9 cellular contexts compared by ENCODE assay signal in the genomic region with DNA sequence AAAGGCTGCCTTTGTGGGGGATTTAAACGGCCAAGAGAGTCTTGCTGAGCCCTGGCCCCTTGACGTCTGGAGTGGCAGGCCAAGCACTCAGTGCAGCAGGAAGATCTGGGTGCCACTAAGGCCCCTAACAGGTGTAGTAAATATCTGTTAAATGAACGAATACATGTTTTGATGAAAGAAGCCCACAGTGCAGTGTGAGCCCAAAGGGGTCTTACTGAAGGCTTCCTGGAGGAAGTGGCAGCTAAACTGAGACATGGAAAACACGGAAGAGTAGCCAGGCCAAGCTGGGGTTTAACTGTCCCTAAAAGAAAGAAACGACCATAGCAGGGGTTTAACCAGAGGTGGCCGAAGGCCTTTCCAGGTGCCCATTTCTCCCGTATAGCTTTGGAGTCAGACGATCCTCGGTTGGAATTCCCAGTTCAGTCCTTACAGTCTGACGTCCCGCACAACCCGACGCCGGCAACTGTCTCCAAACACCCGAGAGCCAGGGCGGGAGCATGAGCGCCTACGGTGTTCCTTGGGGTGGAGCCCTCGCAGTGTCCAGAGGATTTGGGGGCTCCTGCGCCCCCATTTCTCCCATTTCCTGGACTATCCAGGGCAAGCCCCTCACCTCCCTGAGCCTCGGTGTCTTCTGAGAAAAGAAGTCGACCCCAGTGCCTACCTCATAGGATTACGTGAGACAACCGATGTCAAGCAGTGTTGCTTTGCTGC. TPM values are rescaled to one million over a fixed set of nuclear protein-coding genes. Genes with fewer than 3 reads are reported as not detected.
DNase-seq lines count a peak whose midpoint lies in the region; ATAC-seq lines count a peak whose summit lies in the region.
"Had no signal": no experiment of that assay in that cellular context is flagged by ENCODE, and none has a peak within 500 bp of the region (broad histone marks: within the 10 kb centered on the region; RNA-seq: fewer than 3 reads in every experiment).

No MANE protein-coding gene starts in this region.

- H3K27ac ChIP-seq in stomach smooth muscle (ENCODE audit: low read length) = peak overlapping the region; percentile 6

- peaks cover 15% of the 10 kb centered on the region for H3K4me1 Mint-ChIP-seq in activated CD4-positive, alpha-beta T cell treated with anti-CD3 and anti-CD28 coated beads, Interleukin-2, amount 10 ng/mL, durations not matched to agents 24 days and 14 days
- H3K4me1 Mint-ChIP-seq in activated naive CD8-positive, alpha-beta T cell treated with anti-CD3 and anti-CD28 coated beads, Interleukin-2, amount 50 U/mL, for 24 hours = peaks cover 19% of the 10 kb centered on the region

- DNase-seq in activated CD4-positive, alpha-beta T cell treated with anti-CD3 and anti-CD28 coated beads, Interleukin-2, amount 10 ng/mL, durations not matched to agents 24 days and 14 days = no peak
- DNase-seq in activated CD4-positive, alpha-beta T cell treated with anti-CD3 and anti-CD28 coated beads for 4 hours = no peak
- no peak for DNase-seq in activated naive CD8-positive, alpha-beta T cell treated with anti-CD3 and anti-CD28 coated beads, Interleukin-2, amount 50 U/mL, for 24 hours
- DNase-seq in epidermal melanocyte (ENCODE audit: insufficient read length, low spot score) (no peak), NCI-H345 treated with DMSO at 0.1 percent for 48 hours (lab: John Stamatoyannopoulos, UW; ENCODE audit: unreplicated experiment) (no peak), kidney tubule cell (ENCODE audit: low spot score) (no peak)

- peaks cover 0 to 2% of the 10 kb centered on the region in 2 donors for H3K27me3 ChIP-seq in stomach smooth muscle (ENCODE audit: control insufficient read depth in 1 of 2, insufficient read depth in 2 of 2, low read length in 2 of 2)

- peak overlapping the region; percentile 78 for H3K27ac Mint-ChIP-seq in activated CD4-positive, alpha-beta T cell treated with anti-CD3 and anti-CD28 coated beads, Interleukin-2, amount 10 ng/mL, durations not matched to agents 24 days and 14 days
- H3K27ac Mint-ChIP-seq in activated naive CD8-positive, alpha-beta T cell treated with anti-CD3 and anti-CD28 coated beads, Interleukin-2, amount 50 U/mL, for 24 hours = peak overlapping the region; percentile 80

- peak overlapping the region; percentile 87 to 89 for H3K9ac ChIP-seq in stomach smooth muscle (ENCODE audit: low read length in 2 of 2)

- no peaks in the 10 kb centered on the region for H3K9me3 Mint-ChIP-seq in activated CD4-positive, alpha-beta T cell treated with anti-CD3 and anti-CD28 coated beads, Interleukin-2, amount 10 ng/mL, durations not matched to agents 24 days and 14 days
- no peaks in the 10 kb centered on the region for H3K9me3 Mint-ChIP-seq in activated naive CD8-positive, alpha-beta T cell treated with anti-CD3 and anti-CD28 coated beads, Interleukin-2, amount 50 U/mL, for 24 hours

- peaks cover 14% of the 10 kb centered on the region for H3K4me1 ChIP-seq in stomach smooth muscle (ENCODE audit: control insufficient read depth, insufficient read depth, low read length)

- no peak for ATAC-seq in activated naive CD8-positive, alpha-beta T cell treated with anti-CD3 and anti-CD28 coated beads, Interleukin-2, amount 50 U/mL, for 24 hours

- no peaks in the 10 kb centered on the region for H3K36me3 ChIP-seq in stomach smooth muscle (ENCODE audit: control insufficient read depth in 2 of 2, insufficient read depth in 2 of 2, low read length in 2 of 2)

- peak overlapping the region; percentile 94 for H3K4me3 Mint-ChIP-seq in activated CD4-positive, alpha-beta T cell treated with anti-CD3 and anti-CD28 coated beads, Interleukin-2, amount 10 ng/mL, durations not matched to agents 24 days and 14 days
- peak overlapping the region; percentile 85 for H3K4me3 Mint-ChIP-seq in activated naive CD8-positive, alpha-beta T cell treated with anti-CD3 and anti-CD28 coated beads, Interleukin-2, amount 50 U/mL, for 24 hours

- peaks cover 34% of the 10 kb centered on the region for H3K27me3 Mint-ChIP-seq in activated CD4-positive, alpha-beta T cell treated with anti-CD3 and anti-CD28 coated beads, Interleukin-2, amount 10 ng/mL, durations not matched to agents 24 days and 14 days
- H3K27me3 Mint-ChIP-seq in activated naive CD8-positive, alpha-beta T cell treated with anti-CD3 and anti-CD28 coated beads, Interleukin-2, amount 50 U/mL, for 24 hours = peaks cover 20% of the 10 kb centered on the region

- peaks cover 2% of the 10 kb centered on the region for H3K36me3 Mint-ChIP-seq in activated CD4-positive, alpha-beta T cell treated with anti-CD3 and anti-CD28 coated beads, Interleukin-2, amount 10 ng/mL, durations not matched to agents 24 days and 14 days (ENCODE audit: low read depth)
- H3K36me3 Mint-ChIP-seq in activated naive CD8-positive, alpha-beta T cell treated with anti-CD3 and anti-CD28 coated beads, Interleukin-2, amount 50 U/mL, for 24 hours (ENCODE audit: low read depth) = no peaks in the 10 kb centered on the region

- H3K4me3 ChIP-seq in iPS-18c (ENCODE audit: insufficient read depth, low read depth, low read length) = peak overlapping the region; percentile 78
- peak overlapping the region; percentile 89 to 93 for H3K4me3 ChIP-seq in stomach smooth muscle (ENCODE audit: low read length in 2 of 2)

- intact Hi-C loops in activated CD4-positive, alpha-beta T cell treated with anti-CD3 and anti-CD28 coated beads, Interleukin-2, amount 10 ng/mL, durations not matched to agents 24 days and 14 days (cut with micrococcal nuclease) = loop anchor here (1.0 to 10.0 kb wide), 3 partner anchors 70 to 482 kb away; a partner anchor contains a TSS

- H3K9me3 ChIP-seq in iPS-18c (ENCODE audit: control insufficient read depth, insufficient read depth, low read length) (no peaks in the 10 kb centered on the region), stomach smooth muscle (ENCODE audit: control insufficient read depth in 2 of 2, low read length in 2 of 2) (no peaks in the 10 kb centered on the region)

RNA-seq across cellular contexts. Expression of a gene that starts 0.9 kb away (rescaled TPM):
- 9.8 and 10.8 TPM in 2 replicates for total RNA-seq in activated CD4-positive, alpha-beta T cell treated with anti-CD3 and anti-CD28 coated beads, Interleukin-2, amount 10 ng/mL, durations not matched to agents 24 days and 14 days

RNA-seq across cellular contexts. Expression of a gene that starts 25.9 kb away (rescaled TPM):
- not detected in 2 replicates for total RNA-seq in activated CD4-positive, alpha-beta T cell treated with anti-CD3 and anti-CD28 coated beads, Interleukin-2, amount 10 ng/mL, durations not matched to agents 24 days and 14 days
- total RNA-seq: Daoy had no signal
